In genomic region chr1:220997791-220998190, GRCh38 we compare ENCODE assay signal across 21 cellular contexts.
"Had no signal": no experiment of that assay in that cellular context is flagged by ENCODE, and none has a peak within 500 bp of the region (broad histone marks: within the 10 kb centered on the region; RNA-seq: fewer than 3 reads in every experiment).

No MANE protein-coding gene starts in this region.

- H3K36me3 ChIP-seq: MG63 had no signal

- H3K27me3 ChIP-seq: MG63 had no signal

- ATAC-seq: Panc1, PC-3 had no signal

- DNase-seq: Karpas-422, KG1, MG63, NCI-H1092, NCI-H1105 treated with DMSO at 0.1 percent for 48 hours, NCI-H1417 treated with DMSO at 0.1 percent for 48 hours, NCI-H187, NCI-H2029, NCI-H2081 treated with DMSO at 0.1 percent for 48 hours, NCI-H2171, NCI-H226, NCI-H446, NCI-H510A, NCI-H524 treated with DMSO at 0.1 percent for 48 hours, NCI-H69, NCI-H774, PC-3, SHP77, SK-N-SH had no signal

- H3K4me3 ChIP-seq: MG63 had no signal

- H3K4me2 ChIP-seq: SK-N-SH had no signal

- H3K9me3 ChIP-seq: MG63, SK-N-SH had no signal

- H3K27ac ChIP-seq: RWPE1 had no signal

- H3K9ac ChIP-seq: SK-N-SH had no signal
